Comparison of ENCODE assay signal across 21 cellular contexts in genomic region chr17:63538693-63539595, GRCh38. TPM values are rescaled to one million over a fixed set of nuclear protein-coding genes. Genes with fewer than 3 reads are reported as not detected.
DNase-seq lines count a peak whose midpoint lies in the region; ATAC-seq and TF ChIP-seq lines count a peak whose summit lies in the region.
"Had no signal": no experiment of that assay in that cellular context is flagged by ENCODE, and none has a peak within 500 bp of the region (broad histone marks: within the 10 kb centered on the region; RNA-seq: fewer than 3 reads in every experiment).

No MANE protein-coding gene starts in this region.

- ATAC-seq in SK-N-SH treated with all-trans-retinoic acid at 6 μM for 48 hours = no peak
- ATAC-seq in Panc1 = 0 out of 2 replicates have a peak, but pooled peaks have one; percentile 15
- no peak for ATAC-seq in HG03439 (IDR thresholded peaks at IDR 0.05; ENCODE audit: unreplicated experiment)
- no peak for ATAC-seq in HG03521 (IDR thresholded peaks at IDR 0.05; ENCODE audit: unreplicated experiment)
- no peak for ATAC-seq in HG03432 (IDR thresholded peaks at IDR 0.05; ENCODE audit: unreplicated experiment)
- ATAC-seq: left lobe of liver had no signal

- H4K20me1 ChIP-seq in SK-N-SH (ENCODE audit: insufficient read depth) (no peaks in the 10 kb centered on the region), hepatocyte (ENCODE audit: insufficient read depth, poor library complexity, severe bottlenecking) (no peaks in the 10 kb centered on the region)

- in situ Hi-C loops in Panc1 (cut with HindIII; ENCODE audit: low pct_unique_long_range_greater_than_20kb, low sequenced_read_pairs) = no loop called here

- no peaks in the 10 kb centered on the region for H3K36me3 ChIP-seq in SK-N-SH (replicated peaks in 1 of 2; ENCODE audit: control insufficient read depth in 1 of 2, insufficient read depth in 2 of 2, low read length in 1 of 2)
- H3K36me3 ChIP-seq in Panc1 (ENCODE audit: control insufficient read depth, insufficient read depth, low read length) = no peaks in the 10 kb centered on the region
- no peaks in the 10 kb centered on the region for H3K36me3 ChIP-seq in hepatocyte (replicated peaks; ENCODE audit: insufficient read depth, low read depth)
- no peaks in the 10 kb centered on the region for H3K36me3 ChIP-seq in parathyroid adenoma (ENCODE audit: control insufficient read depth, insufficient read depth, low read length)
- H3K36me3 ChIP-seq: MG63, thyroid gland had no signal

- POLR2A ChIA-PET in SK-N-SH (lab: Yijun Ruan, JAX) = interaction anchor here (1.0 kb wide), 1 partner anchor 95 kb away, joined by 3 read pairs; no protein-coding TSS in a partner anchor
- POLR2A ChIA-PET in Panc1 (lab: Charles Lee) = no interaction called here

- H2AFZ ChIP-seq in SK-N-SH (ENCODE audit: low read depth) = no peak overlapping the region
- no peak overlapping the region for H2AFZ ChIP-seq in hepatocyte
- H2AFZ ChIP-seq in parathyroid adenoma = peak overlapping the region; percentile 75

- no peak for TF ChIP-seq CTCF in SK-N-SH (IDR thresholded peaks at IDR 0.05)
- TF ChIP-seq CTCF in Panc1 (IDR thresholded peaks at IDR 0.05) = no peak
- no peak for TF ChIP-seq CTCF in hepatocyte (IDR thresholded peaks at IDR 0.05; ENCODE audit: poor library complexity)
- TF ChIP-seq CTCF in parathyroid adenoma (IDR thresholded peaks at IDR 0.05) = no peak

- no peaks in the 10 kb centered on the region for H3F3A ChIP-seq in SK-N-SH (replicated peaks; ENCODE audit: insufficient read depth)

- no peak overlapping the region for H3K4me3 ChIP-seq in SK-N-SH (ENCODE audit: low read depth in 2 of 2, low read length in 1 of 2)
- peak overlapping the region; percentile 21 to 48 for H3K4me3 ChIP-seq in Panc1 (ENCODE audit: low read depth in 2 of 2, low read length in 2 of 2)
- no peak overlapping the region for H3K4me3 ChIP-seq in hepatocyte
- no peak overlapping the region for H3K4me3 ChIP-seq in parathyroid adenoma (ENCODE audit: low read depth, low read length)
- H3K4me3 ChIP-seq: body of pancreas, MG63, thyroid gland had no signal

- TF ChIP-seq RAD21 in SK-N-SH (IDR thresholded peaks at IDR 0.05; ENCODE audit: low read length) = no peak

- H3K9me2 ChIP-seq in SK-N-SH (no peaks in the 10 kb centered on the region), hepatocyte (replicated peaks; ENCODE audit: insufficient read depth) (no peaks in the 10 kb centered on the region)

- H3K27ac ChIP-seq in SK-N-SH (ENCODE audit: low read depth in 2 of 2, low read length in 1 of 2) = no peak overlapping the region
- H3K27ac ChIP-seq in Panc1 (ENCODE audit: low read length) = no peak overlapping the region
- no peak overlapping the region for H3K27ac ChIP-seq in hepatocyte
- H3K27ac ChIP-seq in parathyroid adenoma = no peak overlapping the region
- H3K27ac ChIP-seq: 22Rv1, body of pancreas, thyroid gland had no signal

- intact Hi-C loops in Panc1 (cut with micrococcal nuclease; ENCODE audit: unreplicated experiment) = no loop called here

- CTCF ChIA-PET in SK-N-SH (lab: Yijun Ruan, JAX) = interaction anchor here (1.2 to 1.4 kb wide), 3 partner anchors 12 to 104 kb away, joined by 3 to 4 read pairs (median 3); no protein-coding TSS in a partner anchor
- CTCF ChIA-PET in Panc1 (lab: Charles Lee) = no interaction called here

- H3K27me3 ChIP-seq in SK-N-SH (ENCODE audit: insufficient read depth) (peaks cover 17% of the 10 kb centered on the region; the same call in 1 of the 2 replicates), Panc1 (ENCODE audit: control insufficient read depth, insufficient read depth, low read length) (no peaks in the 10 kb centered on the region), hepatocyte (peaks cover 13% of the 10 kb centered on the region), parathyroid adenoma (ENCODE audit: control insufficient read depth, insufficient read depth, low read length) (no peaks in the 10 kb centered on the region)
- H3K27me3 ChIP-seq: MG63, thyroid gland had no signal

- TF ChIP-seq EP300 in SK-N-SH (IDR thresholded peaks at IDR 0.05; ENCODE audit: borderline replicate concordance in 1 of 2, low read depth in 1 of 2, low read length in 1 of 2) = no peak

- H3K79me2 ChIP-seq in SK-N-SH (ENCODE audit: insufficient read depth) = no peaks in the 10 kb centered on the region
- no peaks in the 10 kb centered on the region for H3K79me2 ChIP-seq in hepatocyte
- no peaks in the 10 kb centered on the region for H3K79me2 ChIP-seq in parathyroid adenoma

- H3K9me3 ChIP-seq in SK-N-SH = no peaks in the 10 kb centered on the region
- no peaks in the 10 kb centered on the region for H3K9me3 ChIP-seq in Panc1 (ENCODE audit: control insufficient read depth, insufficient read depth, low read depth, low read length)
- H3K9me3 ChIP-seq in hepatocyte (ENCODE audit: low read depth) = no peaks in the 10 kb centered on the region
- H3K9me3 ChIP-seq in parathyroid adenoma (ENCODE audit: control insufficient read depth, low read length) = no peaks in the 10 kb centered on the region
- H3K9me3 ChIP-seq: body of pancreas, MG63, thyroid gland had no signal

- no TSS peak for BruUV-seq in Panc1 (replicated peaks; lab: Mats Ljungman, UMichigan)

- DNase-seq in SK-N-SH = peak; percentile 15
- no peak for DNase-seq in Panc1 (ENCODE audit: low read depth, low spot score)
- no peak for DNase-seq in hepatocyte (ENCODE audit: low spot score)
- DNase-seq: activated CD4-positive, alpha-beta memory T cell treated with anti-CD3 and anti-CD28 coated beads, Interleukin-2, amount 10 ng/mL, durations not matched to agents 7 days and 5 days; body of pancreas; C1 segment of cervical spinal cord; hippocampal formation; MG63; natural killer cell; NCI-H1930; NCI-H510A treated with DMSO at 0.1 percent for 48 hours; OCI-M1 had no signal

- no peak overlapping the region; the same call in 1 of the 2 replicates for H3K4me2 ChIP-seq in SK-N-SH
- peak overlapping the region; percentile 65 for H3K4me2 ChIP-seq in hepatocyte
- no peak overlapping the region for H3K4me2 ChIP-seq in parathyroid adenoma (ENCODE audit: low read length)

- no peak overlapping the region for H3K9ac ChIP-seq in SK-N-SH
- H3K9ac ChIP-seq in parathyroid adenoma = no peak overlapping the region

- H3K4me1 ChIP-seq in SK-N-SH (ENCODE audit: control insufficient read depth in 1 of 2, insufficient read depth in 2 of 2, low read depth in 1 of 2, low read length in 1 of 2) (peaks cover 0 to 19% of the 10 kb centered on the region in 2 experiments; a peak in 1 of 4 replicates), Panc1 (ENCODE audit: control insufficient read depth, insufficient read depth, low read length) (no peaks in the 10 kb centered on the region), hepatocyte (ENCODE audit: insufficient read depth) (no peaks in the 10 kb centered on the region), parathyroid adenoma (peaks cover 6% of the 10 kb centered on the region)

- 69% methylated on average over 9 of the region's 9 CpGs for WGBS in SK-N-SH (ENCODE audit: low lambda C conversion rate)
- 86% methylated on average over 9 of the region's 9 CpGs for WGBS in hepatocyte (ENCODE audit: low lambda C conversion rate, missing lambda C conversion rate)

TF ChIP-seq in SK-N-SH, 30 proteins besides CTCF, POLR2A, EP300 and RAD21:
- no peak for TF ChIP-seq SIN3A (IDR thresholded peaks at IDR 0.05; ENCODE audit: borderline replicate concordance, low read depth, low read length)
- TF ChIP-seq, protein P1, sequence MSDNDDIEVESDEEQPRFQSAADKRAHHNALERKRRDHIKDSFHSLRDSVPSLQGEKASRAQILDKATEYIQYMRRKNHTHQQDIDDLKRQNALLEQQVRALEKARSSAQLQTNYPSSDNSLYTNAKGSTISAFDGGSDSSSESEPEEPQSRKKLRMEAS (IDR thresholded peaks at IDR 0.05; ENCODE audit: low read depth) = no peak
- no peak for TF ChIP-seq TEAD4 (IDR thresholded peaks at IDR 0.05; ENCODE audit: borderline replicate concordance, insufficient read depth)
- no peak for TF ChIP-seq MEF2A (IDR thresholded peaks at IDR 0.05; ENCODE audit: borderline replicate concordance, low read depth)

TF ChIP-seq in SK-N-SH treated with all-trans-retinoic acid at 6 μM for 48 hours, 23 proteins besides CTCF, POLR2A, EP300 and RAD21 (continues in another document):
- TF ChIP-seq GLIS3 (CRISPR knock-in tag; IDR thresholded peaks at IDR 0.05) (no peak), PPARA (CRISPR knock-in tag; IDR thresholded peaks at IDR 0.05; ENCODE audit: borderline replicate concordance) (no peak), ISL1 (CRISPR knock-in tag; IDR thresholded peaks at IDR 0.05) (no peak), ARNTL (CRISPR knock-in tag; IDR thresholded peaks at IDR 0.05; ENCODE audit: borderline replicate concordance, low read depth) (no peak), SNAI2 (CRISPR knock-in tag; IDR thresholded peaks at IDR 0.05) (no peak), TOX (CRISPR knock-in tag; IDR thresholded peaks at IDR 0.05; ENCODE audit: borderline replicate concordance) (no peak), OSR1 (CRISPR knock-in tag; IDR thresholded peaks at IDR 0.05) (no peak), ZNF70 (CRISPR knock-in tag; IDR thresholded peaks at IDR 0.05) (no peak), ZFP3 (CRISPR knock-in tag; IDR thresholded peaks at IDR 0.05) (no peak), ESRRG (CRISPR knock-in tag; IDR thresholded peaks at IDR 0.05) (no peak)
- TF ChIP-seq, protein P2, sequence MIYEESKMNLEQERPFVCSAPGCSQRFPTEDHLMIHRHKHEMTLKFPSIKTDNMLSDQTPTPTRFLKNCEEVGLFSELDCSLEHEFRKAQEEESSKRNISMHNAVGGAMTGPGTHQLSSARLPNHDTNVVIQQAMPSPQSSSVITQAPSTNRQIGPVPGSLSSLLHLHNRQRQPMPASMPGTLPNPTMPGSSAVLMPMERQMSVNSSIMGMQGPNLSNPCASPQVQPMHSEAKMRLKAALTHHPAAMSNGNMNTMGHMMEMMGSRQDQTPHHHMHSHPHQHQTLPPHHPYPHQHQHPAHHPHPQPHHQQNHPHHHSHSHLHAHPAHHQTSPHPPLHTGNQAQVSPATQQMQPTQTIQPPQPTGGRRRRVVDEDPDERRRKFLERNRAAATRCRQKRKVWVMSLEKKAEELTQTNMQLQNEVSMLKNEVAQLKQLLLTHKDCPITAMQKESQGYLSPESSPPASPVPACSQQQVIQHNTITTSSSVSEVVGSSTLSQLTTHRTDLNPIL (CRISPR knock-in tag; IDR thresholded peaks at IDR 0.05; ENCODE audit: low read depth) = no peak

RNA-seq across cellular contexts. Expression of gene DCAF7, which starts 11.3 kb away (rescaled TPM):
- polyA plus RNA-seq in SK-N-SH (2012; rRNA removed) (54.6 and 63.5 TPM in 2 replicates), hepatocyte (56.5 and 57.2 TPM in 2 replicates)
- polyA plus RNA-seq in SK-N-SH (2012; cell fraction: cytosol; rRNA removed) = 35.9 and 50.8 TPM in 2 replicates
- 36.1 and 57.5 TPM in 2 replicates for polyA plus RNA-seq in SK-N-SH (2012; cell fraction: nucleus; rRNA removed)
- total RNA-seq in Panc1 (2021; ENCODE audit: unreplicated experiment) (60.4 TPM), hepatocyte (47.6 and 53.0 TPM in 2 replicates)
- 45.1 TPM for polyA plus RNA-seq in Panc1 (2012; ENCODE audit: insufficient read length)

RNA-seq across cellular contexts. Expression of gene KCNH6, which starts 15.8 kb away (rescaled TPM):
- 0.15 and 0.18 TPM in 2 replicates for polyA plus RNA-seq in SK-N-SH (2012; rRNA removed)
- polyA plus RNA-seq in SK-N-SH (2012; cell fraction: cytosol; rRNA removed) = 0.09 and 0.14 TPM in 2 replicates
- 0.21 and 0.39 TPM in 2 replicates for polyA plus RNA-seq in SK-N-SH (2012; cell fraction: nucleus; rRNA removed)
- not detected for total RNA-seq in Panc1 (2021; ENCODE audit: unreplicated experiment)
- polyA plus RNA-seq in Panc1 (2012; ENCODE audit: insufficient read length) = 0.07 TPM
- 0.28 and 0.33 TPM in 2 replicates for total RNA-seq in hepatocyte
- polyA plus RNA-seq in hepatocyte = 0.36 TPM in 1 of 2 replicates, not detected in the other
- total RNA-seq: activated CD4-positive, alpha-beta memory T cell treated with anti-CD3 and anti-CD28 coated beads, Interleukin-2, amount 10 ng/mL, durations not matched to agents 7 days and 5 days; fibroblast of lung; left lobe of liver; natural killer cell had no signal
- polyA plus RNA-seq: fibroblast of lung had no signal

Comparison
In these comparisons a context has a peak if more than half of its experiments do, and no peak if none do; other contexts are left out.
1. H3K4me3 ChIP-seq: peak in Panc1 (2 of 2); none in SK-N-SH (0 of 2), hepatocyte (single experiment) and parathyroid adenoma (single experiment).